19 cellular contexts compared by ENCODE assay signal in genomic region chr5:117486879-117487391, GRCh38.
DNase-seq lines count a peak whose midpoint lies in the region; ATAC-seq and TF ChIP-seq lines count a peak whose summit lies in the region.
"Had no signal": no experiment of that assay in that cellular context is flagged by ENCODE, and none has a peak within 500 bp of the region (broad histone marks: within the 10 kb centered on the region; RNA-seq: fewer than 3 reads in every experiment).

No MANE protein-coding gene starts in this region.

- ATAC-seq in mucosa of descending colon (peak; percentile 83), HG03432 (IDR thresholded peaks at IDR 0.05; ENCODE audit: unreplicated experiment) (no peak)
- ATAC-seq: activated CD4-positive, alpha-beta T cell treated with anti-CD3 and anti-CD28 coated beads for 36 hours; activated naive CD4-positive, alpha-beta T cell treated with anti-CD3 and anti-CD28 coated beads, Interleukin-2, amount 50 U/mL, for 72 hours; naive thymus-derived CD8-positive, alpha-beta T cell; stimulated activated memory B cell treated with anti-CD40 and anti-IgM and Interleukin-4, amounts not matched to agents 10 μg/mL and 1 μg/mL and 100 μg/mL, for 72 hours had no signal

- no peaks in the 10 kb centered on the region for H3K4me1 ChIP-seq in mucosa of descending colon (ENCODE audit: low read depth)
- H3K4me1 ChIP-seq: BLaER1, left ventricle myocardium inferior had no signal

- intact Hi-C loops in mucosa of descending colon (cut with DNase I, micrococcal nuclease) = no loop called here

- no peaks in the 10 kb centered on the region for H3K9me3 ChIP-seq in mucosa of descending colon
- H3K9me3 ChIP-seq: BLaER1, left ventricle myocardium inferior had no signal

- no peak overlapping the region for H3K4me3 ChIP-seq in mucosa of descending colon
- no peak overlapping the region for H3K4me3 ChIP-seq in coronary artery
- H3K4me3 ChIP-seq: BLaER1, left ventricle myocardium inferior, smooth muscle cell had no signal

- TF ChIP-seq CTCF in mucosa of descending colon (IDR thresholded peaks at IDR 0.05) = no peak
- TF ChIP-seq CTCF in coronary artery (IDR thresholded peaks at IDR 0.05) = no peak

- H3K27ac ChIP-seq in coronary artery = no peak overlapping the region
- H3K27ac ChIP-seq: BLaER1, brain microvascular endothelial cell, left ventricle myocardium inferior had no signal

- DNase-seq in ELF-1 (ENCODE audit: low read depth, low spot score) (peak; percentile 39), NCI-H187 (lab: John Stamatoyannopoulos, UW) (peak; percentile 21 to 47), SHP77 (lab: John Stamatoyannopoulos, UW) (peak; percentile 53 to 64), mucosa of descending colon (peak in 1 of 3 donors; percentile 50), coronary artery (ENCODE audit: low spot score) (no peak)
- DNase-seq in stimulated activated naive CD4-positive, alpha-beta T cell (lab: John Stamatoyannopoulos, UW) = no peak
- no peak for DNase-seq in activated naive CD4-positive, alpha-beta T cell treated with Interleukin-2 at 50 U/mL for 16 hours
- DNase-seq: activated CD4-positive, alpha-beta T cell treated with anti-CD3 and anti-CD28 coated beads for 36 hours; brain microvascular endothelial cell; Karpas-422; left ventricle myocardium inferior; naive thymus-derived CD8-positive, alpha-beta T cell; NCI-H2081 treated with DMSO at 0.1 percent for 48 hours; T-helper 9 cell had no signal

- H3K36me3 ChIP-seq in mucosa of descending colon (ENCODE audit: low read depth) = no peaks in the 10 kb centered on the region
- H3K36me3 ChIP-seq: BLaER1, brain microvascular endothelial cell, left ventricle myocardium inferior had no signal

Comparison
In these comparisons a context has a peak if more than half of its experiments do, and no peak if none do; other contexts are left out.
1. DNase-seq: peak in ELF-1 (single experiment), NCI-H187 (2 of 2) and SHP77 (2 of 2); none in stimulated activated naive CD4-positive, alpha-beta T cell (0 of 6), coronary artery (single experiment) and activated naive CD4-positive, alpha-beta T cell treated with Interleukin-2 at 50 U/mL for 16 hours (single experiment).